8 cellular contexts compared by ENCODE assay signal in the genomic region with DNA sequence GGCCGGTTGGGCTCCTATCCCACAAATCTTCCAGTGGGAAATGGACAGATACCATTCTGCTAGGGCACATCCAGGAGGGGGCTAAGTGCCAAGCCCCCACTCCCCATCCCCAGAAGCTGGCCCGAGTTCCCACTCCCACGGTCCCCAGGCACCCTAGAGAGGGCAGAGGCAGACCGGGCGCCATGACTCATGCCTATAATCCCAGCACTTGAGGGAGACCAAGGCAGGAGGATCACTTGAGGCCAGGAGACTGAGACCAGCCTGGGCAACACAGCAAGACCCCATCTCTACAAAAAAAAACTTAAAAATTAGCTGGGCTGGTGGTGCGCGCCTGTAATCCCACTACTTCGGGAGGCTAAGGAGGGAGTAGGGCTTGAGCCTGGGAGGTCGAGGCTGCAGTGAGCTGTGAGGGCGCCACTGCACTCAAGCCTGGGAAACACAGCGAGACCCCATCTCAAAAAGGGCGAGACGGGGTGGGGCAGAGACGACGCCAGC.
DNase-seq lines count a peak whose midpoint lies in the region; ATAC-seq and TF ChIP-seq lines count a peak whose summit lies in the region.

No MANE protein-coding gene starts in this region.

- H3K4me3 Mint-ChIP-seq in central memory CD8-positive, alpha-beta T cell: peak overlapping the region; percentile 81

- H3K36me3 ChIP-seq in HUES48 (ENCODE audit: control insufficient read depth, insufficient read depth, low read length): peaks cover 28% of the 10 kb centered on the region
- no peaks in the 10 kb centered on the region for H3K36me3 ChIP-seq in mucosa of rectum (ENCODE audit: control insufficient read depth in 2 of 2, insufficient read depth in 2 of 2, low read length in 2 of 2)

- no peaks in the 10 kb centered on the region for H3K9me3 ChIP-seq in HUES48 (ENCODE audit: control insufficient read depth, insufficient read depth, low read length)
- H3K9me3 ChIP-seq in mucosa of rectum (ENCODE audit: control insufficient read depth in 2 of 2, low read length in 2 of 2): no peaks in the 10 kb centered on the region

- H3K4me3 ChIP-seq in HUES48 (ENCODE audit: low read depth, low read length) (peak overlapping the region; percentile 83), mucosa of rectum (ENCODE audit: low read length in 2 of 2) (peak overlapping the region; percentile 71 to 77)

- TF ChIP-seq CTCF in 22Rv1 (IDR thresholded peaks at IDR 0.05): peak; percentile 16; the same call in 1 of the 2 replicates

- H3K27ac Mint-ChIP-seq in central memory CD8-positive, alpha-beta T cell (ENCODE audit: low read depth): peak overlapping the region; percentile 81

- peaks cover 42% of the 10 kb centered on the region for H3K4me1 Mint-ChIP-seq in central memory CD8-positive, alpha-beta T cell

- H3K27ac ChIP-seq in 22Rv1 (no peak overlapping the region), HUES48 (ENCODE audit: low read depth, low read length) (no peak overlapping the region), mucosa of rectum (ENCODE audit: low read depth in 2 of 2, low read length in 2 of 2) (no peak overlapping the region)

- H3K36me3 Mint-ChIP-seq in central memory CD8-positive, alpha-beta T cell (ENCODE audit: insufficient read depth): peaks cover 8% of the 10 kb centered on the region

- H3K9me3 Mint-ChIP-seq in central memory CD8-positive, alpha-beta T cell: no peaks in the 10 kb centered on the region

- H3K4me1 ChIP-seq in HUES48 (ENCODE audit: control insufficient read depth, insufficient read depth, low read length) (peaks cover 7% of the 10 kb centered on the region; the same call in 1 of the 2 replicates), mucosa of rectum (ENCODE audit: control insufficient read depth in 2 of 2, insufficient read depth in 2 of 2, low read length in 2 of 2) (peaks cover 12 to 14% of the 10 kb centered on the region in 2 donors)

- no peaks in the 10 kb centered on the region for H3K27me3 ChIP-seq in HUES48 (ENCODE audit: control insufficient read depth, insufficient read depth, low read length)
- H3K27me3 ChIP-seq in mucosa of rectum (ENCODE audit: control insufficient read depth in 2 of 2, insufficient read depth in 2 of 2, low read length in 2 of 2): no peaks in the 10 kb centered on the region

- H3K9ac ChIP-seq in HUES48 (ENCODE audit: low read depth, low read length): no peak overlapping the region
- H3K9ac ChIP-seq in mucosa of rectum (ENCODE audit: low read depth in 1 of 2, low read length in 2 of 2): peak overlapping the region; percentile 47 to 64

- no peak for ATAC-seq in central memory CD8-positive, alpha-beta T cell (replicated peaks; ENCODE audit: extremely low read depth, poor library complexity, severe bottlenecking)
- ATAC-seq in GM21381 (IDR thresholded peaks at IDR 0.05; ENCODE audit: unreplicated experiment): no peak

- no peaks in the 10 kb centered on the region for H3K27me3 Mint-ChIP-seq in central memory CD8-positive, alpha-beta T cell

- no peak for DNase-seq in central memory CD8-positive, alpha-beta T cell (ENCODE audit: low spot score in 2 of 2)
- DNase-seq in DMS 273 treated with DMSO at 0.1 percent for 48 hours (lab: John Stamatoyannopoulos, UW) (no peak), D341Med (ENCODE audit: low spot score) (no peak), GM19238 (ENCODE audit: insufficient read length, low spot score) (no peak)
